8 cellular contexts compared by ENCODE assay signal in genomic region chr17:1229354-1229890, GRCh38. TPM values are rescaled to one million over a fixed set of nuclear protein-coding genes. Genes with fewer than 3 reads are reported as not detected.
DNase-seq lines count a peak whose midpoint lies in the region; ATAC-seq, FAIRE-seq and TF ChIP-seq lines count a peak whose summit lies in the region.

No MANE protein-coding gene starts in this region.

- H3K4me1 ChIP-seq in kidney (ENCODE audit: control insufficient read depth in 1 of 2, insufficient read depth in 1 of 2, low read depth in 1 of 2, low read length in 2 of 2): peaks cover 0 to 5% of the 10 kb centered on the region in 2 donors

- H3K9ac ChIP-seq in kidney (ENCODE audit: low read length in 2 of 2): no peak overlapping the region

- ATAC-seq in GM18498 (IDR thresholded peaks at IDR 0.05; ENCODE audit: unreplicated experiment) (peak; percentile 56), HG02798 (IDR thresholded peaks at IDR 0.05; ENCODE audit: poor library complexity, unreplicated experiment) (peak; percentile 51)

- H3K27ac ChIP-seq in kidney (ENCODE audit: low read depth in 2 of 2, low read length in 2 of 2): no peak overlapping the region

- H3K9me3 ChIP-seq in kidney (ENCODE audit: control insufficient read depth in 1 of 2, low read length in 2 of 2): no peaks in the 10 kb centered on the region

- FAIRE-seq in kidney (lab: Jason Lieb, UNC): no peak

- H3K36me3 ChIP-seq in kidney (ENCODE audit: control insufficient read depth in 1 of 2, insufficient read depth in 2 of 2, low read length in 2 of 2): no peaks in the 10 kb centered on the region

- DNase-seq in SKM-1 (lab: John Stamatoyannopoulos, UW; ENCODE audit: unreplicated experiment): peak; percentile 20
- DNase-seq in astrocyte of the hippocampus (ENCODE audit: low read depth, low spot score): peak; percentile 34
- DNase-seq in kidney: peak; percentile 86
- peak; percentile 36 for DNase-seq in stimulated activated CD4-positive, alpha-beta T cell treated with anti-CD3 and anti-CD28 coated beads, Interleukin-4, amount 100 ng/mL, for 1 hour
- DNase-seq in NCI-H187 (lab: John Stamatoyannopoulos, UW): no peak
- DNase-seq in GOT3 (lab: John Stamatoyannopoulos, UW): no peak

- TF ChIP-seq CTCF in kidney (IDR thresholded peaks at IDR 0.05; ENCODE audit: borderline replicate concordance, extremely low read depth, insufficient read depth): no peak

- H3K4me3 ChIP-seq in kidney (ENCODE audit: low read length in 2 of 2): no peak overlapping the region

- intact Hi-C loops in kidney (cut with DNase I): no loop called here

RNA-seq across cellular contexts. Expression of gene BHLHA9, which starts 40.8 kb away (rescaled TPM):
- total RNA-seq in kidney: not detected
- not detected for polyA plus RNA-seq in kidney (ENCODE audit: insufficient read depth, low read depth, low replicate concordance)

RNA-seq across cellular contexts. Expression of gene ABR, which starts 49.6 kb away (rescaled TPM):
- 116 TPM for total RNA-seq in kidney
- polyA plus RNA-seq in kidney (ENCODE audit: insufficient read depth, low read depth, low replicate concordance): 18.7 TPM

RNA-seq across cellular contexts. Expression of gene TRARG1, which starts 50.0 kb away (rescaled TPM):
- total RNA-seq in kidney: not detected
- polyA plus RNA-seq in kidney (ENCODE audit: insufficient read depth, low read depth, low replicate concordance): not detected

Comparison
In these comparisons a context has a peak if more than half of its experiments do, and no peak if none do; other contexts are left out.
1. DNase-seq: peak in SKM-1 (single experiment), astrocyte of the hippocampus (single experiment), kidney (single experiment) and stimulated activated CD4-positive, alpha-beta T cell treated with anti-CD3 and anti-CD28 coated beads, Interleukin-4, amount 100 ng/mL, for 1 hour (single experiment); none in NCI-H187 (0 of 2) and GOT3 (single experiment).